In genomic region chr11:118572075-118572913, GRCh38 we compare ENCODE assay signal across 8 cellular contexts. TPM values are rescaled to one million over a fixed set of nuclear protein-coding genes. Genes with fewer than 3 reads are reported as not detected.
DNase-seq lines count a peak whose midpoint lies in the region; ATAC-seq and TF ChIP-seq lines count a peak whose summit lies in the region.

Gene ARCN1, plus strand, starts transcription at chr11:118572409. Its CDS starts 139 bp downstream, at chr11:118572548.

- H3K9me3 ChIP-seq in SJSA1 (replicated peaks) (no peaks in the 10 kb centered on the region), stomach (no peaks in the 10 kb centered on the region)

- 0 to 1% (median 0%) methylated on average over 27 to 52 of the region's 52 CpGs for WGBS in stomach, 5 donors

- TF ChIP-seq POLR2A in stomach (IDR thresholded peaks at IDR 0.05): no peak

- peak within 1 kb of the TSS; percentile 80 for H3K27ac Mint-ChIP-seq in Calu3 (ENCODE audit: unreplicated experiment)
- peak within 1 kb of the TSS; percentile 74 for H3K27ac Mint-ChIP-seq in neural crest cell (ENCODE audit: unreplicated experiment)

- TF ChIP-seq CTCF in Calu3 (IDR thresholded peaks at IDR 0.05; ENCODE audit: unreplicated experiment): no peak
- TF ChIP-seq CTCF in foreskin keratinocyte (conservative IDR thresholded peaks at IDR 0.05): no peak
- TF ChIP-seq CTCF in neural crest cell (conservative IDR thresholded peaks at IDR 0.05): no peak
- no peak for TF ChIP-seq CTCF in stomach (IDR thresholded peaks at IDR 0.05)

- H3K9me3 Mint-ChIP-seq in Calu3 (ENCODE audit: low read depth, unreplicated experiment) (no peaks in the 10 kb centered on the region), neural crest cell (no peaks in the 10 kb centered on the region)

- H3K27ac ChIP-seq in SJSA1: peak within 1 kb of the TSS; percentile 95
- peak within 1 kb of the TSS; percentile 93 for H3K27ac ChIP-seq in foreskin keratinocyte
- peak within 1 kb of the TSS; percentile 92 to 99 (median 99) for H3K27ac ChIP-seq in stomach

- H3K4me1 ChIP-seq in SJSA1 (replicated peaks) (peaks cover 7% of the 10 kb centered on the region; the same call in 1 of the 2 replicates), foreskin keratinocyte (peaks cover 8% of the 10 kb centered on the region), stomach (peaks cover 34 to 48% (median 44%) of the 10 kb centered on the region in 4 donors)

- no peaks in the 10 kb centered on the region for H3K4me1 Mint-ChIP-seq in Calu3 (ENCODE audit: low read depth, unreplicated experiment)
- peaks cover 42% of the 10 kb centered on the region for H3K4me1 Mint-ChIP-seq in neural crest cell

- H3K27me3 Mint-ChIP-seq in Calu3 (ENCODE audit: unreplicated experiment) (no peaks in the 10 kb centered on the region), neural crest cell (ENCODE audit: low read depth) (no peaks in the 10 kb centered on the region)

- no peaks in the 10 kb centered on the region for H3K27me3 ChIP-seq in SJSA1 (replicated peaks)
- H3K27me3 ChIP-seq in foreskin keratinocyte: no peaks in the 10 kb centered on the region
- no peaks in the 10 kb centered on the region for H3K27me3 ChIP-seq in stomach

- BruUV-seq in Calu3 (replicated peaks; lab: Mats Ljungman, UMichigan): no TSS peak

- no peak for TF ChIP-seq EP300 in stomach (IDR thresholded peaks at IDR 0.05)

- peak; percentile 78 for ATAC-seq in GM21576 (IDR thresholded peaks at IDR 0.05; ENCODE audit: unreplicated experiment)
- peak; percentile 70 for ATAC-seq in foreskin keratinocyte

- CTCF ChIA-PET in Calu3 (lab: Charles Lee): interaction anchor here (0.6 to 0.7 kb wide), 2 partner anchors 17 to 80 kb away, joined by 3 to 5 read pairs; no protein-coding TSS in a partner anchor

- H3K36me3 Mint-ChIP-seq in Calu3 (ENCODE audit: insufficient read depth, unreplicated experiment): peaks cover 33% of the 10 kb centered on the region
- no peaks in the 10 kb centered on the region for H3K36me3 Mint-ChIP-seq in neural crest cell (ENCODE audit: low read depth)

- intact Hi-C loops in Calu3 (cut with micrococcal nuclease; ENCODE audit: unreplicated experiment) (no loop called here), stomach (cut with DNase I; ENCODE audit: low total_unique reads) (no loop called here)

- H3K36me3 ChIP-seq in SJSA1 (peaks cover 9% of the 10 kb centered on the region), stomach (peaks cover 0 to under 1% (median 0%) of the 10 kb centered on the region in 4 donors)

- H3K4me3 Mint-ChIP-seq in Calu3 (ENCODE audit: low read depth, unreplicated experiment): peak within 1 kb of the TSS; percentile 91
- peak within 1 kb of the TSS; percentile 92 for H3K4me3 Mint-ChIP-seq in neural crest cell

- DNase-seq in Calu3 (peak; percentile 40), Kasumi-1 (lab: John Stamatoyannopoulos, UW) (peak; percentile 73 to 75), SJSA1 (ENCODE audit: low read depth in 1 of 2, low spot score in 2 of 2) (peak; percentile 62 to 64), foreskin keratinocyte (peak in 1 of 2 donors; percentile 49), neural crest cell (ENCODE audit: low read depth, low spot score) (peak; percentile 57), stomach (peak; percentile 78)
- DNase-seq in activated gamma-delta T cell treated with anti-CD3 and anti-CD28 coated beads, Interleukin-2, amount 50 U/mL, for 16 hours (ENCODE audit: low read depth): peak; percentile 64

- peak within 1 kb of the TSS; percentile 86 for H3K4me3 ChIP-seq in SJSA1
- peak within 1 kb of the TSS; percentile 87 to 98 (median 92) for H3K4me3 ChIP-seq in stomach

RNA-seq across cellular contexts. Expression of gene ARCN1, which starts in this region (rescaled TPM):
- total RNA-seq in Calu3 (2022) (77.8 and 83.8 TPM in 2 replicates), foreskin keratinocyte (125 and 143 TPM in 2 replicates), neural crest cell (122 and 128 TPM in 2 replicates), stomach (100 to 1,000 TPM in 1 of 5 donors, 10 to 100 TPM in 4; 22.0 to 115 (median 60.0) TPM)
- total RNA-seq in SJSA1 (2014; rRNA removed; shearing (Covaris generic)): 70.9 and 102 TPM in 2 replicates
- polyA plus RNA-seq in foreskin keratinocyte (100 and 102 TPM in 2 replicates), stomach (100 to 1,000 TPM in 1 of 3 donors, 10 to 100 TPM in 2; 50.7 to 107 (median 60.2) TPM)
